ENCODE assay signal across 2 cellular contexts in the genomic region with DNA sequence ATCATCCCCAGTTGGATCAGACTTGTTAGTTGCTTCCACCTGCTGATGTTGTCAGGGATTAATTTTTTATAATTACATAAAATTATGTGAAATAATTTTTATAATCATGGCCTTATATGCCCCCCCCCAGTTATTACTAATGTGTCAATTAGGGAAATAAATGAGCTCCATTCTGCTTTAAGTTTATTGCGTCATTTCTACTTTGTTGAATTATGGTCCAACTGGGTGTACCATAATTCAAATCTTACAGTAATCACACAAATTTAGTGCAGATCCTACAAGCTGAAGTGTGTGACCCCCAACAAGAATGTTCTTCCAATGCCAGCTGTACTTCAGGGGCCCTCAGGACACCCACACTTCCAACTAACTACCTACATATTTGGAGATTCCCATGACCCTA.
TF ChIP-seq lines count a peak whose summit lies in the region.

No MANE protein-coding gene starts in this region.

TF ChIP-seq in HepG2, 621 proteins besides CTCF, POLR2A, EP300 and RAD21:
- no peak for TF ChIP-seq KAT8 (CRISPR knock-in tag; IDR thresholded peaks at IDR 0.05)
- TF ChIP-seq CEBPB (IDR thresholded peaks at IDR 0.05; ENCODE audit: borderline replicate concordance, low read depth, low read length) = peak; percentile 59; the same call in 1 of the 2 replicates

TF ChIP-seq in IMR-90, 13 proteins besides CTCF, POLR2A, EP300 and RAD21:
- no peak for TF ChIP-seq MXI1 (IDR thresholded peaks at IDR 0.05; ENCODE audit: borderline replicate concordance, low read depth, low read length)
- no peak for TF ChIP-seq MAZ (IDR thresholded peaks at IDR 0.05; ENCODE audit: borderline replicate concordance, low read depth, low read length)
- TF ChIP-seq SMC3 (IDR thresholded peaks at IDR 0.05; ENCODE audit: low read depth, low read length) = no peak
- TF ChIP-seq CEBPB (IDR thresholded peaks at IDR 0.05; ENCODE audit: low read depth, low read length) = peak; percentile 60
- TF ChIP-seq FOS (IDR thresholded peaks at IDR 0.05; ENCODE audit: low read depth, low read length) = no peak
- no peak for TF ChIP-seq BHLHE40 (IDR thresholded peaks at IDR 0.05; ENCODE audit: low read depth, low read length)
- TF ChIP-seq RCOR1 (IDR thresholded peaks at IDR 0.05; ENCODE audit: insufficient replicate concordance, low read length) = no peak
- no peak for TF ChIP-seq USF2 (IDR thresholded peaks at IDR 0.05; ENCODE audit: low read depth, low read length)
- no peak for TF ChIP-seq NFE2L2 (IDR thresholded peaks at IDR 0.05; ENCODE audit: low read depth, low read length)
TF ChIP-seq in IMR-90: peak in this region for 1.
